29 cellular contexts compared by ENCODE assay signal in genomic region chr15:78866824-78867223, GRCh38. TPM values are rescaled to one million over a fixed set of nuclear protein-coding genes. Genes with fewer than 3 reads are reported as not detected.
"Had no signal": no experiment of that assay in that cellular context is flagged by ENCODE, and none has a peak within 500 bp of the region (broad histone marks: within the 10 kb centered on the region; RNA-seq: fewer than 3 reads in every experiment).

No MANE protein-coding gene starts in this region.

- H3K4me3 Mint-ChIP-seq: activated T-cell treated with anti-CD3 and anti-CD28 coated beads, Interleukin-2, amount 50 U/mL, for 72 hours; memory B cell; naive thymus-derived CD8-positive, alpha-beta T cell; neural crest cell; stimulated activated naive CD8-positive, alpha-beta T cell treated with anti-CD3 and anti-CD28 coated beads, Interleukin-15, Interleukin-2, amounts not matched to agents 100 ng/mL and 50 ng/mL, for 24 hours; T-helper 2 cell treated with Interferon-gamma antibody and Interleukin-4, amounts not matched to agents 5 μg/mL and 100 μg/mL, for 36 hours had no signal

- H3K9ac ChIP-seq: parathyroid adenoma had no signal

- H2AFZ ChIP-seq: hepatocyte, parathyroid adenoma had no signal

- ATAC-seq: activated naive CD4-positive, alpha-beta T cell treated with anti-CD3 and anti-CD28 coated beads, Interleukin-2, amount 50 U/mL, for 72 hours; activated T-cell treated with anti-CD3 and anti-CD28 coated beads, Interleukin-2, amount 50 U/mL, for 72 hours; gastrocnemius medialis; left cardiac atrium; naive thymus-derived CD8-positive, alpha-beta T cell had no signal

- H3K36me3 ChIP-seq: esophagus squamous epithelium, gastrocnemius medialis, right atrium auricular region, upper lobe of left lung had no signal

- H3K27ac Mint-ChIP-seq: activated naive CD4-positive, alpha-beta T cell treated with anti-CD3 and anti-CD28 coated beads, Interleukin-2, amount 50 U/mL, for 72 hours; activated T-cell treated with anti-CD3 and anti-CD28 coated beads, Interleukin-2, amount 50 U/mL, for 72 hours; memory B cell; naive thymus-derived CD8-positive, alpha-beta T cell; stimulated activated naive CD8-positive, alpha-beta T cell treated with anti-CD3 and anti-CD28 coated beads, Interleukin-15, Interleukin-2, amounts not matched to agents 100 ng/mL and 50 ng/mL, for 24 hours; T-helper 2 cell treated with Interferon-gamma antibody and Interleukin-4, amounts not matched to agents 5 μg/mL and 100 μg/mL, for 36 hours had no signal

- H3K9me3 ChIP-seq: esophagus squamous epithelium, gastrocnemius medialis, right atrium auricular region, upper lobe of left lung had no signal

- DNase-seq: activated CD4-positive, alpha-beta T cell treated with anti-CD3 and anti-CD28 coated beads for 4 hours; activated CD4-positive, alpha-beta T cell treated with anti-CD3 and anti-CD28 coated beads, Interleukin-2, amount 50 U/mL, for 4 hours; activated CD4-positive, CD25-positive, alpha-beta regulatory T cell; activated naive CD4-positive, alpha-beta T cell; activated T-cell treated with anti-CD3 and anti-CD28 coated beads for 4 hours; activated T-cell treated with anti-CD3 and anti-CD28 coated beads, Interleukin-2, amount 50 U/mL, for 72 hours; effector CD8-positive, alpha-beta T cell; esophagus squamous epithelium; gastrocnemius medialis; left cardiac atrium; midbrain; naive thymus-derived CD8-positive, alpha-beta T cell; occipital lobe; stimulated activated CD4-positive, alpha-beta T cell treated with anti-CD3 and anti-CD28 coated beads, Interleukin-12 subunit alpha, Interleukin-12 subunit beta, amount 100 ng/mL, for 4 hours; stimulated activated CD4-positive, alpha-beta T cell treated with anti-CD3 and anti-CD28 coated beads, Interleukin-4, amount 100 ng/mL, for 1 hour; T-helper 1 cell; upper lobe of left lung had no signal

- H3K27ac ChIP-seq: epithelial cell of prostate, esophagus squamous epithelium, gastrocnemius medialis, hepatocyte, parathyroid adenoma, right atrium auricular region had no signal

- H3K9me3 Mint-ChIP-seq: activated naive CD4-positive, alpha-beta T cell treated with anti-CD3 and anti-CD28 coated beads, Interleukin-2, amount 50 U/mL, for 72 hours; activated T-cell treated with anti-CD3 and anti-CD28 coated beads, Interleukin-2, amount 50 U/mL, for 72 hours; memory B cell; naive thymus-derived CD8-positive, alpha-beta T cell; neural crest cell; stimulated activated naive CD8-positive, alpha-beta T cell treated with anti-CD3 and anti-CD28 coated beads, Interleukin-15, Interleukin-2, amounts not matched to agents 100 ng/mL and 50 ng/mL, for 24 hours; T-helper 2 cell treated with Interferon-gamma antibody and Interleukin-4, amounts not matched to agents 5 μg/mL and 100 μg/mL, for 36 hours had no signal

- H3K4me1 ChIP-seq: gastrocnemius medialis, parathyroid adenoma had no signal

- H3K4me3 ChIP-seq: esophagus squamous epithelium, gastrocnemius medialis, hepatocyte, right atrium auricular region, upper lobe of left lung had no signal

- FAIRE-seq: colon, endometrium, keratinocyte had no signal

- H3K4me2 ChIP-seq: hepatocyte had no signal

- H3K27me3 Mint-ChIP-seq: memory B cell; naive thymus-derived CD8-positive, alpha-beta T cell; stimulated activated naive CD8-positive, alpha-beta T cell treated with anti-CD3 and anti-CD28 coated beads, Interleukin-15, Interleukin-2, amounts not matched to agents 100 ng/mL and 50 ng/mL, for 24 hours had no signal

- H3K36me3 Mint-ChIP-seq: activated naive CD4-positive, alpha-beta T cell treated with anti-CD3 and anti-CD28 coated beads, Interleukin-2, amount 50 U/mL, for 72 hours; memory B cell; naive thymus-derived CD8-positive, alpha-beta T cell had no signal

- H3K79me2 ChIP-seq: hepatocyte, parathyroid adenoma had no signal

- H3K27me3 ChIP-seq: esophagus squamous epithelium, gastrocnemius medialis, hepatocyte, right atrium auricular region, upper lobe of left lung had no signal

RNA-seq across cellular contexts. Expression of gene ADAMTS7, which starts 55.6 kb away (rescaled TPM):
- polyA plus RNA-seq: naive thymus-derived CD8-positive, alpha-beta T cell had no signal
